9 cellular contexts compared by ENCODE assay signal in genomic region chr11:129023968-129024676, GRCh38.
DNase-seq lines count a peak whose midpoint lies in the region; ATAC-seq and TF ChIP-seq lines count a peak whose summit lies in the region.
"Had no signal": no experiment of that assay in that cellular context is flagged by ENCODE, and none has a peak within 500 bp of the region (broad histone marks: within the 10 kb centered on the region; RNA-seq: fewer than 3 reads in every experiment).

No MANE protein-coding gene starts in this region.

- no peak for TF ChIP-seq CTCF in chondrocyte (IDR thresholded peaks at IDR 0.05)

- H3K9me3 Mint-ChIP-seq in chondrocyte (ENCODE audit: low read depth): no peaks in the 10 kb centered on the region
- H3K9me3 Mint-ChIP-seq in immature natural killer cell: no peaks in the 10 kb centered on the region

- H3K36me3 Mint-ChIP-seq in chondrocyte (ENCODE audit: low read depth): peaks cover 6% of the 10 kb centered on the region
- H3K36me3 Mint-ChIP-seq in immature natural killer cell: peaks cover 0 to under 1% (median 0%) of the 10 kb centered on the region in 3 donors

- DNase-seq in D341Med (ENCODE audit: low spot score) (peak; percentile 76), NCI-H2029 treated with DMSO at 0.1 percent for 48 hours (lab: John Stamatoyannopoulos, UW) (peak; percentile 46), chondrocyte (ENCODE audit: low spot score) (no peak), myocyte (ENCODE audit: low read depth) (peak; percentile 17), immature natural killer cell (no peak), COR-L47 (lab: John Stamatoyannopoulos, UW) (no peak), KG1 (lab: John Stamatoyannopoulos, UW) (no peak)
- DNase-seq: activated T-cell treated with anti-CD3 and anti-CD28 coated beads, Interleukin-2, amount 50 U/mL, for 1 hour had no signal

- H3K4me3 Mint-ChIP-seq in chondrocyte (ENCODE audit: unreplicated experiment) (no peak overlapping the region), immature natural killer cell (peak overlapping the region in 2 of 5 donors; percentile 11 to 25)

- H3K27me3 Mint-ChIP-seq in chondrocyte (ENCODE audit: low read depth): no peaks in the 10 kb centered on the region
- H3K27me3 Mint-ChIP-seq in immature natural killer cell (ENCODE audit: low read depth in 3 of 3): peaks cover 0 to 1% (median under 1%) of the 10 kb centered on the region in 3 donors

- peak overlapping the region; percentile 60 for H3K27ac Mint-ChIP-seq in chondrocyte (ENCODE audit: unreplicated experiment)
- H3K27ac Mint-ChIP-seq in immature natural killer cell: no peak overlapping the region

- no peak for ATAC-seq in GM21717 (IDR thresholded peaks at IDR 0.05; ENCODE audit: unreplicated experiment)

- peaks cover 32% of the 10 kb centered on the region for H3K4me1 Mint-ChIP-seq in chondrocyte (ENCODE audit: low read depth)
- H3K4me1 Mint-ChIP-seq in immature natural killer cell: peaks cover 6 to 21% of the 10 kb centered on the region in 2 donors

Comparison
In these comparisons a context has a peak if more than half of its experiments do, and no peak if none do; other contexts are left out.
1. DNase-seq: peak in D341Med (single experiment), NCI-H2029 treated with DMSO at 0.1 percent for 48 hours (single experiment) and myocyte (single experiment); none in chondrocyte (single experiment), immature natural killer cell (0 of 3), COR-L47 (single experiment) and KG1 (single experiment).